Comparison of ENCODE assay signal across 30 cellular contexts in genomic region chrX:66553973-66554372, GRCh38.
"Had no signal": no experiment of that assay in that cellular context is flagged by ENCODE, and none has a peak within 500 bp of the region (broad histone marks: within the 10 kb centered on the region; RNA-seq: fewer than 3 reads in every experiment).

No MANE protein-coding gene starts in this region.

- H3K4me3 ChIP-seq: adrenal gland, body of pancreas, colonic mucosa, left lung, lower lobe of right lung, right lobe of liver, skin epidermis, uterus had no signal

- H3K4me1 ChIP-seq: adrenal gland, body of pancreas, colonic mucosa, left lung, lower lobe of right lung, right lobe of liver, uterus had no signal

- H3K27ac ChIP-seq: adrenal gland, body of pancreas, colonic mucosa, left lung, lower lobe of right lung, right lobe of liver, skin epidermis, uterus had no signal

- H3K27me3 ChIP-seq: body of pancreas, colonic mucosa, left lung, right lobe of liver, uterus had no signal

- ATAC-seq: body of pancreas; esophagus mucosa; left lung; lower lobe of right lung; natural killer cell treated with Interleukin-12 subunit alpha and Interleukin-12 subunit beta and Interleukin-15 and Interleukin-18, amount 100 ng/mL, for 72 hours; right lobe of liver; stimulated activated memory B cell treated with anti-CD40 and anti-IgM and Interleukin-4, amounts not matched to agents 10 μg/mL and 1 μg/mL and 100 μg/mL, for 72 hours; stimulated activated naive CD8-positive, alpha-beta T cell treated with anti-CD3 and anti-CD28 coated beads, Interleukin-15, amount 100 ng/mL, for 72 hours had no signal

- H3K9me3 ChIP-seq: adrenal gland, body of pancreas, colonic mucosa, left lung, lower lobe of right lung, right lobe of liver, uterus had no signal

- DNase-seq: activated CD4-positive, alpha-beta memory T cell treated with anti-CD3 and anti-CD28 coated beads for 36 hours; activated CD4-positive, alpha-beta T cell treated with anti-CD3 and anti-CD28 coated beads, Interleukin-2, amount 10 ng/mL, durations not matched to agents 24 days and 14 days; activated CD4-positive, CD25-positive, alpha-beta regulatory T cell treated with anti-CD3 and anti-CD28 coated beads, Interleukin-2, amount 50 U/mL, for 72 hours; activated CD8-positive, alpha-beta memory T cell treated with anti-CD3 and anti-CD28 coated beads, Interleukin-2, amount 50 U/mL, for 4 hours; activated effector memory CD4-positive, alpha-beta T cell treated with anti-CD3 and anti-CD28 coated beads, Interleukin-2, amount 50 U/mL, for 16 hours; activated naive CD4-positive, alpha-beta T cell treated with anti-CD3 and anti-CD28 coated beads for 36 hours; activated naive CD8-positive, alpha-beta T cell treated with anti-CD3 and anti-CD28 coated beads for 36 hours; activated T-cell treated with anti-CD3 and anti-CD28 coated beads, Interleukin-2, amount 50 U/mL, for 1 hour; adrenal gland; aorta; body of pancreas; cerebellar nuclear complex; colonic mucosa; endodermal cell; foreskin melanocyte; left lung; lower lobe of right lung; mesenchymal stem cell; posterior cingulate gyrus; right lobe of liver; stimulated activated CD4-positive, alpha-beta T cell treated with anti-CD3 and anti-CD28 coated beads, Interleukin-4, amount 100 ng/mL, for 4 hours; stimulated activated CD8-positive, alpha-beta memory T cell treated with anti-CD3 and anti-CD28 coated beads, Interleukin-4, amount 100 ng/mL, for 48 hours; stimulated activated naive CD8-positive, alpha-beta T cell treated with anti-CD3 and anti-CD28 coated beads, Interleukin-15, amount 100 ng/mL, for 72 hours; substantia nigra; T-helper 2 cell; uterus had no signal

- H3K36me3 ChIP-seq: adrenal gland, colonic mucosa, left lung, lower lobe of right lung, right lobe of liver, uterus had no signal
